ENCODE assay signal across 11 cellular contexts in genomic region chr20:49283703-49284625, GRCh38. TPM values are rescaled to one million over a fixed set of nuclear protein-coding genes. Genes with fewer than 3 reads are reported as not detected.
DNase-seq lines count a peak whose midpoint lies in the region; ATAC-seq and TF ChIP-seq lines count a peak whose summit lies in the region.
"Had no signal": no experiment of that assay in that cellular context is flagged by ENCODE, and none has a peak within 500 bp of the region (broad histone marks: within the 10 kb centered on the region; RNA-seq: fewer than 3 reads in every experiment).

No MANE protein-coding gene starts in this region.

- peak; percentile 30 for DNase-seq in MCF 10A (ENCODE audit: unreplicated experiment)
- no peak for DNase-seq in breast epithelium (ENCODE audit: low spot score in 2 of 2)
- peak; percentile 37 for DNase-seq in SK-MEL-5 (ENCODE audit: low read depth, low spot score)
- DNase-seq in fibroblast of pulmonary artery (ENCODE audit: low read depth): no peak
- no peak for DNase-seq in NCI-H1694 treated with DMSO at 0.1 percent for 48 hours (lab: John Stamatoyannopoulos, UW)
- DNase-seq: DMS79, islet precursor cell, SW 1271 had no signal

- H3K4me3 ChIP-seq in breast epithelium (peak overlapping the region in 1 of 3 donors; percentile 97), fibroblast of pulmonary artery (replicated peaks; ENCODE audit: low read depth, low read length) (peak overlapping the region; percentile 21)

- peaks cover 100% of the 10 kb centered on the region for H3K36me3 Mint-ChIP-seq in MCF 10A (ENCODE audit: insufficient read depth, unreplicated experiment)

- H3K27me3 ChIP-seq in breast epithelium: no peaks in the 10 kb centered on the region

- H3K4me3 Mint-ChIP-seq in MCF 10A (ENCODE audit: unreplicated experiment): peak overlapping the region; percentile 81

- H3K27me3 Mint-ChIP-seq in MCF 10A (ENCODE audit: insufficient read depth, unreplicated experiment): no peaks in the 10 kb centered on the region

- in situ Hi-C loops in SK-MEL-5 (cut with HindIII; ENCODE audit: low pct_unique_long_range_greater_than_20kb, low sequenced_read_pairs): no loop called here

- intact Hi-C loops in MCF 10A (cut with micrococcal nuclease): loop anchor here (5.0 kb wide), 1 partner anchor 38 kb away; no protein-coding TSS in a partner anchor
- intact Hi-C loops in breast epithelium (cut with DNase I; ENCODE audit: low total_unique reads): no loop called here

- ATAC-seq in HG02642 (IDR thresholded peaks at IDR 0.05; ENCODE audit: poor library complexity, unreplicated experiment) (no peak), GM18868 (IDR thresholded peaks at IDR 0.05; ENCODE audit: unreplicated experiment) (no peak), GM19452 (IDR thresholded peaks at IDR 0.05; ENCODE audit: unreplicated experiment) (no peak)

- no TSS peak for BruUV-seq in MCF 10A (replicated peaks; lab: Mats Ljungman, UMichigan)

- peaks cover 50 to 88% of the 10 kb centered on the region in 2 donors for H3K9me3 ChIP-seq in breast epithelium

- H3K27ac ChIP-seq in breast epithelium: peak overlapping the region in 1 of 2 donors; percentile 42

- POLR2A ChIA-PET in MCF 10A (lab: Yijun Ruan, JAX): interaction anchor here (0.6 to 8.8 kb wide), 7 partner anchors 5 to 632 kb away, joined by 3 to 170 read pairs (median 34); partner anchors contain the start of genes DDX27 and STAU1

- H3K27ac Mint-ChIP-seq in MCF 10A (ENCODE audit: low read depth, unreplicated experiment): peak overlapping the region; percentile 96

- CTCF ChIA-PET in MCF 10A (lab: Yijun Ruan, JAX): interaction anchor here (1.6 kb wide), 1 partner anchor 36 kb away, joined by 5 read pairs; no protein-coding TSS in a partner anchor

- no peak for TF ChIP-seq POLR2A in breast epithelium (IDR thresholded peaks at IDR 0.05)

- TF ChIP-seq CTCF in MCF 10A (IDR thresholded peaks at IDR 0.05; ENCODE audit: unreplicated experiment) (no peak), breast epithelium (IDR thresholded peaks at IDR 0.05) (no peak), fibroblast of pulmonary artery (IDR thresholded peaks at IDR 0.05; ENCODE audit: low read length, missing control alignments) (no peak)

- H3K4me1 Mint-ChIP-seq in MCF 10A (ENCODE audit: insufficient read depth, unreplicated experiment): peaks cover 79% of the 10 kb centered on the region

- H3K4me1 ChIP-seq in breast epithelium: peaks cover 0 to 4% of the 10 kb centered on the region in 2 donors

- H3K36me3 ChIP-seq in breast epithelium: peaks cover 25% of the 10 kb centered on the region

- H3K9me3 Mint-ChIP-seq in MCF 10A (ENCODE audit: unreplicated experiment): no peaks in the 10 kb centered on the region

RNA-seq across cellular contexts. Expression of gene ZNFX1, which starts 6.1 kb away (rescaled TPM):
- total RNA-seq in MCF 10A (2022) (24.3 and 26.8 TPM in 2 replicates), breast epithelium (10 to 100 TPM; 36.3 to 42.1 (median 36.7) TPM)
- total RNA-seq in SK-MEL-5 (2014; rRNA removed; shearing (Covaris generic)): 20.3 and 21.0 TPM in 2 replicates
- 18.9 and 25.4 TPM in 2 replicates for polyA plus RNA-seq in SK-MEL-5 (2015; cell fraction: cytosol; rRNA removed)
- 16.0 and 17.8 TPM in 2 replicates for polyA plus RNA-seq in SK-MEL-5 (2015; cell fraction: nucleus; rRNA removed)

Comparison
In these comparisons a context has a peak if more than half of its experiments do, and no peak if none do; other contexts are left out.
1. DNase-seq: peak in MCF 10A (single experiment) and SK-MEL-5 (single experiment); none in breast epithelium (0 of 2), fibroblast of pulmonary artery (single experiment) and NCI-H1694 treated with DMSO at 0.1 percent for 48 hours (single experiment).